11 cellular contexts compared by ENCODE assay signal in the genomic region with DNA sequence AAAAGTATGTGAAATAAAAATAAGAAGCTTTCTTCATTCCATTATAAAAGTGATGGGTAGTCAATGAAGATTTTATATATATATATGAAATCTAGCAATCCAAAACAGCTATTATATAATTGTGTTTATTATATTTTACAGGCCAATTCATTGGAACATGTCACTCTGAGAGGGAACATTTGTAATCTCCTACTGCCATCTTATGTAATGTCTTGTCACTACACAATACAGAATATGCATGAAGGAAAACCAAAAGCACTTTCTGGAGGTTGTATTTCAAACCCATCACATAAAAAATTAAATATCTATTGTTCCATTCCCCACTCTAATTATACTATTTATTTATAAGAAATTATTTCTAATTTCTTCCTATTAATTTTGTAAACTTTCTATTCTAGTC. TPM values are rescaled to one million over a fixed set of nuclear protein-coding genes. Genes with fewer than 3 reads are reported as not detected.
DNase-seq lines count a peak whose midpoint lies in the region.
"Had no signal": no experiment of that assay in that cellular context is flagged by ENCODE, and none has a peak within 500 bp of the region (broad histone marks: within the 10 kb centered on the region; RNA-seq: fewer than 3 reads in every experiment).

No MANE protein-coding gene starts in this region.

- no peak overlapping the region for H3K4me3 Mint-ChIP-seq in activated CD4-positive, alpha-beta T cell treated with anti-CD3 and anti-CD28 coated beads, Interleukin-2, amount 10 ng/mL, durations not matched to agents 24 days and 14 days
- H3K4me3 Mint-ChIP-seq: activated naive CD4-positive, alpha-beta T cell treated with anti-CD3 and anti-CD28 coated beads, Interleukin-2, amount 50 U/mL, for 24 hours; naive B cell had no signal

- no peak overlapping the region for H3K27ac Mint-ChIP-seq in activated CD4-positive, alpha-beta T cell treated with anti-CD3 and anti-CD28 coated beads, Interleukin-2, amount 10 ng/mL, durations not matched to agents 24 days and 14 days
- H3K27ac Mint-ChIP-seq: activated naive CD4-positive, alpha-beta T cell treated with anti-CD3 and anti-CD28 coated beads, Interleukin-2, amount 50 U/mL, for 24 hours; naive B cell had no signal

- H3K27me3 Mint-ChIP-seq in activated CD4-positive, alpha-beta T cell treated with anti-CD3 and anti-CD28 coated beads, Interleukin-2, amount 10 ng/mL, durations not matched to agents 24 days and 14 days, result peaks cover 10% of the 10 kb centered on the region

- H3K9me3 Mint-ChIP-seq in activated CD4-positive, alpha-beta T cell treated with anti-CD3 and anti-CD28 coated beads, Interleukin-2, amount 10 ng/mL, durations not matched to agents 24 days and 14 days, result peaks cover 4% of the 10 kb centered on the region

- no peaks in the 10 kb centered on the region for H3K36me3 Mint-ChIP-seq in activated CD4-positive, alpha-beta T cell treated with anti-CD3 and anti-CD28 coated beads, Interleukin-2, amount 10 ng/mL, durations not matched to agents 24 days and 14 days (ENCODE audit: low read depth)
- H3K36me3 Mint-ChIP-seq: activated naive CD4-positive, alpha-beta T cell treated with anti-CD3 and anti-CD28 coated beads, Interleukin-2, amount 50 U/mL, for 24 hours; naive B cell had no signal

- no peaks in the 10 kb centered on the region for H3K4me1 Mint-ChIP-seq in activated CD4-positive, alpha-beta T cell treated with anti-CD3 and anti-CD28 coated beads, Interleukin-2, amount 10 ng/mL, durations not matched to agents 24 days and 14 days
- H3K4me1 Mint-ChIP-seq: activated naive CD4-positive, alpha-beta T cell treated with anti-CD3 and anti-CD28 coated beads, Interleukin-2, amount 50 U/mL, for 24 hours; naive B cell had no signal

- peak; percentile 8 for DNase-seq in AG20443 (ENCODE audit: low spot score)
- peak; percentile 7 for DNase-seq in HS-27A (ENCODE audit: low read depth)
- DNase-seq in SK-N-DZ (ENCODE audit: low spot score), result peak; percentile 40
- DNase-seq in kidney tubule cell (ENCODE audit: low spot score), result peak; percentile 12
- DNase-seq in activated CD4-positive, alpha-beta T cell treated with anti-CD3 and anti-CD28 coated beads, Interleukin-2, amount 10 ng/mL, durations not matched to agents 24 days and 14 days, result no peak
- DNase-seq in germinal center (ENCODE audit: low spot score), result no peak
- DNase-seq in NCI-H2196 treated with DMSO at 0.1 percent for 48 hours (lab: John Stamatoyannopoulos, UW; ENCODE audit: unreplicated experiment), result no peak
- no peak for DNase-seq in activated CD4-positive, alpha-beta T cell treated with anti-CD3 and anti-CD28 coated beads, Interleukin-2, amount 50 U/mL, for 4 hours
- DNase-seq: naive B cell, T1000 had no signal

- intact Hi-C loops in activated CD4-positive, alpha-beta T cell treated with anti-CD3 and anti-CD28 coated beads, Interleukin-2, amount 10 ng/mL, durations not matched to agents 24 days and 14 days (cut with micrococcal nuclease), result no loop called here

RNA-seq across cellular contexts. Expression of gene IRAK1BP1, which starts 31.5 kb away (rescaled TPM):
- 8.6 and 9.1 TPM in 2 replicates for polyA plus RNA-seq in SK-N-DZ (2014; cell fraction: cytosol; rRNA removed)
- 10.9 and 11.7 TPM in 2 replicates for polyA plus RNA-seq in SK-N-DZ (2014; cell fraction: nucleus; rRNA removed)
- total RNA-seq in activated CD4-positive, alpha-beta T cell treated with anti-CD3 and anti-CD28 coated beads, Interleukin-2, amount 10 ng/mL, durations not matched to agents 24 days and 14 days, result 3.4 and 3.6 TPM in 2 replicates

Comparison
In these comparisons a context has a peak if more than half of its experiments do, and no peak if none do; other contexts are left out.
1. DNase-seq: peak in AG20443 (single experiment), HS-27A (single experiment), SK-N-DZ (single experiment) and kidney tubule cell (single experiment); none in activated CD4-positive, alpha-beta T cell treated with anti-CD3 and anti-CD28 coated beads, Interleukin-2, amount 10 ng/mL, durations not matched to agents 24 days and 14 days (single experiment), germinal center (single experiment), NCI-H2196 treated with DMSO at 0.1 percent for 48 hours (single experiment) and activated CD4-positive, alpha-beta T cell treated with anti-CD3 and anti-CD28 coated beads, Interleukin-2, amount 50 U/mL, for 4 hours (0 of 2).